8 cellular contexts compared by ENCODE assay signal in genomic region chr18:49813071-49813320, GRCh38. TPM values are rescaled to one million over a fixed set of nuclear protein-coding genes. Genes with fewer than 3 reads are reported as not detected.
DNase-seq lines count a peak whose midpoint lies in the region; ATAC-seq and TF ChIP-seq lines count a peak whose summit lies in the region.

No MANE protein-coding gene starts in this region.

- no peak for TF ChIP-seq CTCF in neutrophil (IDR thresholded peaks at IDR 0.05)

- peaks cover 53% of the 10 kb centered on the region for H3K79me2 ChIP-seq in Karpas-422 (ENCODE audit: low read length)

- no peaks in the 10 kb centered on the region for H3K27me3 ChIP-seq in Karpas-422 (ENCODE audit: low read length)
- H3K27me3 ChIP-seq in neutrophil = peaks cover 10% of the 10 kb centered on the region

- no peaks in the 10 kb centered on the region for H3K27me3 Mint-ChIP-seq in activated CD8-positive, alpha-beta T cell treated with anti-CD3 and anti-CD28 coated beads, Interleukin-2, amount 10 ng/mL, durations not matched to agents 7 days and 5 days (ENCODE audit: low read depth)

- peak overlapping the region; percentile 73 for H3K4me3 ChIP-seq in Karpas-422 (ENCODE audit: low read length)
- H3K4me3 ChIP-seq in neutrophil (ENCODE audit: low read depth in 1 of 2, low read length in 1 of 2) = peak overlapping the region; percentile 73 to 75

- peaks cover 22% of the 10 kb centered on the region for H3K4me1 ChIP-seq in Karpas-422 (ENCODE audit: low read length)
- peaks cover 16 to 17% of the 10 kb centered on the region in 2 experiments for H3K4me1 ChIP-seq in neutrophil (ENCODE audit: control insufficient read depth in 1 of 2, insufficient read depth in 1 of 2, low read depth in 1 of 2, low read length in 1 of 2)

- H3K36me3 Mint-ChIP-seq in activated CD8-positive, alpha-beta T cell treated with anti-CD3 and anti-CD28 coated beads, Interleukin-2, amount 10 ng/mL, durations not matched to agents 7 days and 5 days (ENCODE audit: low read depth) = peaks cover 64% of the 10 kb centered on the region

- peaks cover 16% of the 10 kb centered on the region for H3K9me3 Mint-ChIP-seq in activated CD8-positive, alpha-beta T cell treated with anti-CD3 and anti-CD28 coated beads, Interleukin-2, amount 10 ng/mL, durations not matched to agents 7 days and 5 days (ENCODE audit: insufficient read depth)

- peak; percentile 27 for ATAC-seq in GM21737 (IDR thresholded peaks at IDR 0.05; ENCODE audit: unreplicated experiment)
- peak; percentile 12 for ATAC-seq in activated CD8-positive, alpha-beta T cell treated with anti-CD3 and anti-CD28 coated beads, Interleukin-2, amount 10 ng/mL, durations not matched to agents 7 days and 5 days

- H3K4me1 Mint-ChIP-seq in activated CD8-positive, alpha-beta T cell treated with anti-CD3 and anti-CD28 coated beads, Interleukin-2, amount 10 ng/mL, durations not matched to agents 7 days and 5 days (ENCODE audit: low read depth) = peaks cover 60% of the 10 kb centered on the region

- H2AFZ ChIP-seq in Karpas-422 (ENCODE audit: low read length) = peak overlapping the region; percentile 82; the same call in 1 of the 2 replicates

- POLR2A ChIA-PET in activated CD8-positive, alpha-beta T cell treated with anti-CD3 and anti-CD28 coated beads, Interleukin-2, amount 10 ng/mL, durations not matched to agents 7 days and 5 days (lab: Charles Lee) = interaction anchor here (0.9 to 1.4 kb wide), 5 partner anchors 8 to 1066 kb away, joined by 3 to 5 read pairs (median 3); partner anchors contain the start of gene ME2

- H3K36me3 ChIP-seq in Karpas-422 (ENCODE audit: insufficient read depth, low read length) (no peaks in the 10 kb centered on the region), neutrophil (no peaks in the 10 kb centered on the region)

- H3K27ac Mint-ChIP-seq in activated CD8-positive, alpha-beta T cell treated with anti-CD3 and anti-CD28 coated beads, Interleukin-2, amount 10 ng/mL, durations not matched to agents 7 days and 5 days = peak overlapping the region; percentile 99

- peak overlapping the region; percentile 88 for H3K9ac ChIP-seq in Karpas-422 (ENCODE audit: low read length)

- H4K20me1 ChIP-seq in Karpas-422 (ENCODE audit: insufficient read depth, low read depth, low read length) = no peaks in the 10 kb centered on the region

- DNase-seq in NK-92 treated with Interleukin-12 subunit alpha and Interleukin-12 subunit beta, amount 100 ng/mL, for 24 hours (lab: John Stamatoyannopoulos, UW) = peak; percentile 70
- no peak for DNase-seq in NK-92 (lab: John Stamatoyannopoulos, UW; ENCODE audit: unreplicated experiment)
- DNase-seq in Karpas-422 = no peak
- DNase-seq in activated CD8-positive, alpha-beta T cell treated with anti-CD3 and anti-CD28 coated beads, Interleukin-2, amount 10 ng/mL, durations not matched to agents 7 days and 5 days = no peak
- DNase-seq in germinal center (ENCODE audit: low spot score) = peak; percentile 14
- DNase-seq in ureter (ENCODE audit: low spot score) = no peak

- peak overlapping the region; percentile 98 for H3K4me3 Mint-ChIP-seq in activated CD8-positive, alpha-beta T cell treated with anti-CD3 and anti-CD28 coated beads, Interleukin-2, amount 10 ng/mL, durations not matched to agents 7 days and 5 days

- CTCF ChIA-PET in activated CD8-positive, alpha-beta T cell treated with anti-CD3 and anti-CD28 coated beads, Interleukin-2, amount 10 ng/mL, durations not matched to agents 7 days and 5 days (lab: Charles Lee) = interaction anchor here (2.6 kb wide), 1 partner anchor 45 kb away, joined by 11 read pairs; no protein-coding TSS in a partner anchor

- H3K9me3 ChIP-seq in Karpas-422 (ENCODE audit: low read length) (peaks cover 3% of the 10 kb centered on the region; the same call in 1 of the 2 replicates), neutrophil (peaks cover 14% of the 10 kb centered on the region)

- peak overlapping the region; percentile 89 for H3K27ac ChIP-seq in Karpas-422 (ENCODE audit: low read length)
- H3K27ac ChIP-seq in neutrophil = peak overlapping the region; percentile 77

- no peaks in the 10 kb centered on the region for H3K9me2 ChIP-seq in Karpas-422 (replicated peaks; ENCODE audit: insufficient read depth, low read length)

- peak overlapping the region; percentile 95 for H3K4me2 ChIP-seq in Karpas-422 (ENCODE audit: low read depth, low read length, poor library complexity, severe bottlenecking)

RNA-seq across cellular contexts. Expression of gene ACAA2, which starts 0.3 kb away (rescaled TPM):
- 46.9 and 54.4 TPM in 2 replicates for total RNA-seq in Karpas-422 (2014; rRNA removed; shearing (Covaris generic); ENCODE audit: low replicate concordance)
- total RNA-seq in activated CD8-positive, alpha-beta T cell treated with anti-CD3 and anti-CD28 coated beads, Interleukin-2, amount 10 ng/mL, durations not matched to agents 7 days and 5 days = 100 to 1,000 TPM; 118 to 120 TPM
- 21.3 TPM for total RNA-seq in ureter

Comparison
In these comparisons a context has a peak if more than half of its experiments do, and no peak if none do; other contexts are left out.
1. DNase-seq: peak in NK-92 treated with Interleukin-12 subunit alpha and Interleukin-12 subunit beta, amount 100 ng/mL, for 24 hours (single experiment) and germinal center (single experiment); none in NK-92 (single experiment), Karpas-422 (single experiment), activated CD8-positive, alpha-beta T cell treated with anti-CD3 and anti-CD28 coated beads, Interleukin-2, amount 10 ng/mL, durations not matched to agents 7 days and 5 days (single experiment) and ureter (single experiment).